6 cellular contexts compared by ENCODE assay signal in the genomic region with DNA sequence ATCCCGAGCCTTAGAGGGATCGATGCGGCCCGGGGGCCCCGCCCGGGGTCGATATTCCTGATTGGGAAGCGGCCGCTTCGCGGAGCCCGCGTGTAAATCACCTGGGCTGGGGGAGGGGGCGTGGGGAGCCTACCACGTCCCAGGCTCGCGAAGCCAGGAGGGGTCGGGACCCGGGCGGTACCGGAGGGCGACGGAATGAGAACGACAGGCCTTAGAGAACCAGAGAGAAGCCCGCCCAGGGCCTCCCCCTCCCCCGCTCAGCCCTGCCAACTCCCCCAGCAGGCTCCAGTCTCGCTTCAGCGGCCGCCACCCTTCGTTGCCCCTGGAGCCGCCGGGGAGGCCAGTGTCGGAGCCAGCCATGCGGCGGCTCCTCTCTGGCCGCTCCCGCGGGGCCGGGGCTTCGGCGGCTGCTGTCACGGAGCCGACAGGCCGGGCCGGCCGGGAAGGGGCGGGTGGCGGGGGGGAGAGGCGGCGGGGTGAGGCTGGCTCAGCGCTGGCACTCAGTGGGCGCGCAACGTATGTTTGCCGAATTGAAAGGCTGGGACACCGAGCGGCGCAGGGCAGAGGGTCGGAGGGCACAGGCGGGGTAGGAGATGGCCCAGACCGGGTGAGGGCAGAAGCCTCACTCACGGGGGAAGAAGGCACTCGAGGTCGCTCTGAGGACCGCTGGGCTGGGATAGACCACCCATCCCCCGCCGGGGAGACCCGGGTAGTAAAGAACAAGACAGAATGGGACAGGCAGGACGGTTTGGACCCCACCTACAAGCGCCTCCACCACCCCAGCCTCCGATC. TPM values are rescaled to one million over a fixed set of nuclear protein-coding genes. Genes with fewer than 3 reads are reported as not detected.
A peak's percentile ranks its signal among the peaks of the same experiment; 100 is the strongest.
DNase-seq lines count a peak whose midpoint lies in the region; ATAC-seq and TF ChIP-seq lines count a peak whose summit lies in the region.

No MANE protein-coding gene starts in this region.

- TF ChIP-seq POLR2A in stomach (IDR thresholded peaks at IDR 0.05): no peak

- DNase-seq in Caki2 (ENCODE audit: low read depth): peak; percentile 82
- peak; percentile 39 for DNase-seq in NCI-H187 treated with DMSO at 0.1 percent for 48 hours (lab: John Stamatoyannopoulos, UW)
- DNase-seq in fibroblast of the aortic adventitia (ENCODE audit: low read depth): no peak
- peak; percentile 35 for DNase-seq in stomach
- DNase-seq in AG08395 (ENCODE audit: low spot score): no peak

- H3K36me3 ChIP-seq in stomach: no peaks in the 10 kb centered on the region

- 1 to 8% (median 3%) methylated on average over 33 to 71 of the region's 71 CpGs for WGBS in stomach, 5 donors

- no peak for TF ChIP-seq CTCF in fibroblast of the aortic adventitia (IDR thresholded peaks at IDR 0.05; ENCODE audit: insufficient read depth, low read length)
- TF ChIP-seq CTCF in stomach (IDR thresholded peaks at IDR 0.05): no peak

- peaks cover 62 to 73% (median 69%) of the 10 kb centered on the region in 4 donors for H3K4me1 ChIP-seq in stomach

- no peak overlapping the region for H3K27ac ChIP-seq in stomach

- peak overlapping the region; percentile 57 for H3K4me3 ChIP-seq in fibroblast of the aortic adventitia (ENCODE audit: low read depth, low read length)
- peak overlapping the region; percentile 34 to 60 (median 41) for H3K4me3 ChIP-seq in stomach

- H3K27me3 ChIP-seq in stomach: peaks cover 10 to 99% (median 49%) of the 10 kb centered on the region in 3 donors

- no peak for ATAC-seq in GM21423 (IDR thresholded peaks at IDR 0.05; ENCODE audit: unreplicated experiment)

- in situ Hi-C loops in Caki2 (cut with HindIII; ENCODE audit: low pct_unique_long_range_greater_than_20kb, low sequenced_read_pairs): no loop called here

- no peaks in the 10 kb centered on the region for H3K9me3 ChIP-seq in stomach

- intact Hi-C loops in stomach (cut with DNase I; ENCODE audit: low total_unique reads): no loop called here

- no peak for TF ChIP-seq EP300 in stomach (IDR thresholded peaks at IDR 0.05)

RNA-seq across cellular contexts. Expression of a gene that starts 1.4 kb away (rescaled TPM):
- total RNA-seq in Caki2 (2014; rRNA removed; shearing (Covaris generic); ENCODE audit: low replicate concordance): 22.0 and 23.6 TPM in 2 replicates
- 1.6 and 2.5 TPM in 2 replicates for total RNA-seq in fibroblast of the aortic adventitia (ENCODE audit: low replicate concordance)
- total RNA-seq in stomach: 10 to 100 TPM in 2 of 5 donors, 1 to 10 TPM in 2, not detected in 1; 3.1 to 54.7 (median 13.9) TPM
- polyA plus RNA-seq in stomach: 1 to 10 TPM; 1.5 to 1.6 (median 1.5) TPM

RNA-seq across cellular contexts. Expression of a gene that starts 8.3 kb away (rescaled TPM):
- 25.7 and 31.2 TPM in 2 replicates for total RNA-seq in Caki2 (2014; rRNA removed; shearing (Covaris generic); ENCODE audit: low replicate concordance)
- 0.18 TPM in 1 of 2 replicates, not detected in the other for total RNA-seq in fibroblast of the aortic adventitia (ENCODE audit: low replicate concordance)
- total RNA-seq in stomach: not detected
- polyA plus RNA-seq in stomach: not detected

RNA-seq across cellular contexts. Expression of a gene that starts 22.0 kb away (rescaled TPM):
- 63.0 and 91.4 TPM in 2 replicates for total RNA-seq in Caki2 (2014; rRNA removed; shearing (Covaris generic); ENCODE audit: low replicate concordance)
- total RNA-seq in fibroblast of the aortic adventitia (ENCODE audit: low replicate concordance) (25.1 and 34.1 TPM in 2 replicates), stomach (100 to 1,000 TPM in 1 of 5 donors, 10 to 100 TPM in 4; 14.8 to 194 (median 24.8) TPM)
- polyA plus RNA-seq in stomach: 10 to 100 TPM in 2 of 3 donors, 1 to 10 TPM in 1; 8.0 to 15.9 (median 14.4) TPM

RNA-seq across cellular contexts. Expression of a gene that starts 22.2 kb away (rescaled TPM):
- 12.0 and 41.5 TPM in 2 replicates for total RNA-seq in Caki2 (2014; rRNA removed; shearing (Covaris generic); ENCODE audit: low replicate concordance)
- total RNA-seq in fibroblast of the aortic adventitia (ENCODE audit: low replicate concordance) (4.0 and 11.3 TPM in 2 replicates), stomach (10 to 100 TPM in 2 of 5 donors, 1 to 10 TPM in 3; 1.4 to 54.2 (median 8.5) TPM)
- 10 to 100 TPM in 1 of 3 donors, 1 to 10 TPM in 2; 3.2 to 15.7 (median 8.9) TPM for polyA plus RNA-seq in stomach

RNA-seq across cellular contexts. Expression of a gene that starts 50.3 kb away (rescaled TPM):
- 7.8 TPM in 1 of 2 replicates, not detected in the other for total RNA-seq in Caki2 (2014; rRNA removed; shearing (Covaris generic); ENCODE audit: low replicate concordance)
- total RNA-seq in fibroblast of the aortic adventitia (ENCODE audit: low replicate concordance): 0.18 and 0.33 TPM in 2 replicates
- total RNA-seq in stomach: 10 to 100 TPM in 2 of 5 donors, under 1 TPM in 1, not detected in 2; 0.45 to 14.5 (median 11.9) TPM
- polyA plus RNA-seq in stomach: 1 to 10 TPM in 1 of 3 donors, under 1 TPM in 1, not detected in 1; 0.50 to 9.0 TPM

Comparison
In these comparisons a context has a peak if more than half of its experiments do, and no peak if none do; other contexts are left out.
1. DNase-seq: peak in Caki2 (single experiment), NCI-H187 treated with DMSO at 0.1 percent for 48 hours (single experiment) and stomach (single experiment); none in fibroblast of the aortic adventitia (single experiment) and AG08395 (single experiment).
2. RNA of a gene that starts 8.3 kb away (total RNA-seq): 25.7 to 31.2 TPM in Caki2; 0.18 TPM in fibroblast of the aortic adventitia and not detected in stomach; every median in the first group is over 10 times any median in the second.